1 cellular context compared by ENCODE assay signal in the genomic region with DNA sequence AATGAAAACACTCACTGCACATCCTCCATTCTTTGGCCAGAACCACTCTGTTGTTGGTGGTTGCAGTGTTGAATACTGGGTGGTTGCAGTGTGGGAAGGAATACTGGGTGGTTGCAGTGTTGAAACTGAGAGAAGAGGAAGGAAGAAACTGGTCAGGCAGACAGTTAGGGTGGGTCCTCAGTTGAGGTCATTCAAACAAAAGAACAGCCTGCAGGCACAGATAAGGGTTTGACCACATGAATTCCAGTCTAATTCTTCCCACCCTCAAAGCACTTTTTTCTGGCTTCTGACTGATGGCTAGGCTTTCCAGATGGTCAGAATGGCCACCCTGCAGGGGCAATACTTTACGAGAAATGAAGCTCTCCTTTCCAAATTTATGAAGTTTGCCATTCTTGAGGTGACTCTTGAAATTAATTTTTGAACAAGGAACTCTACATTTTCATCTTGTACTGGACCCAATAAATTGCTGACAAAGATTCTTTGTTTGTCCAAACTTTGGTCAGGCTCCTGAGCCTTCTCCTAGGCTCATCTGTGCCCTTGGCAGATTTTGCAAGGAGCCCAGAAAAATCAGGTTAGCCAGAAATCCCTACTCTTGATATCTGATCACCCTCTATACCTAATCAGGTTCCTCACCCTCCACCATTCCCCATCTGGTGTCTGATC.
TF ChIP-seq lines count a peak whose summit lies in the region.

No MANE protein-coding gene starts in this region.

TF ChIP-seq in K562, 482 proteins besides CTCF, POLR2A, EP300 and RAD21 (continued from another document and continues in another):
- TF ChIP-seq, protein P1, sequence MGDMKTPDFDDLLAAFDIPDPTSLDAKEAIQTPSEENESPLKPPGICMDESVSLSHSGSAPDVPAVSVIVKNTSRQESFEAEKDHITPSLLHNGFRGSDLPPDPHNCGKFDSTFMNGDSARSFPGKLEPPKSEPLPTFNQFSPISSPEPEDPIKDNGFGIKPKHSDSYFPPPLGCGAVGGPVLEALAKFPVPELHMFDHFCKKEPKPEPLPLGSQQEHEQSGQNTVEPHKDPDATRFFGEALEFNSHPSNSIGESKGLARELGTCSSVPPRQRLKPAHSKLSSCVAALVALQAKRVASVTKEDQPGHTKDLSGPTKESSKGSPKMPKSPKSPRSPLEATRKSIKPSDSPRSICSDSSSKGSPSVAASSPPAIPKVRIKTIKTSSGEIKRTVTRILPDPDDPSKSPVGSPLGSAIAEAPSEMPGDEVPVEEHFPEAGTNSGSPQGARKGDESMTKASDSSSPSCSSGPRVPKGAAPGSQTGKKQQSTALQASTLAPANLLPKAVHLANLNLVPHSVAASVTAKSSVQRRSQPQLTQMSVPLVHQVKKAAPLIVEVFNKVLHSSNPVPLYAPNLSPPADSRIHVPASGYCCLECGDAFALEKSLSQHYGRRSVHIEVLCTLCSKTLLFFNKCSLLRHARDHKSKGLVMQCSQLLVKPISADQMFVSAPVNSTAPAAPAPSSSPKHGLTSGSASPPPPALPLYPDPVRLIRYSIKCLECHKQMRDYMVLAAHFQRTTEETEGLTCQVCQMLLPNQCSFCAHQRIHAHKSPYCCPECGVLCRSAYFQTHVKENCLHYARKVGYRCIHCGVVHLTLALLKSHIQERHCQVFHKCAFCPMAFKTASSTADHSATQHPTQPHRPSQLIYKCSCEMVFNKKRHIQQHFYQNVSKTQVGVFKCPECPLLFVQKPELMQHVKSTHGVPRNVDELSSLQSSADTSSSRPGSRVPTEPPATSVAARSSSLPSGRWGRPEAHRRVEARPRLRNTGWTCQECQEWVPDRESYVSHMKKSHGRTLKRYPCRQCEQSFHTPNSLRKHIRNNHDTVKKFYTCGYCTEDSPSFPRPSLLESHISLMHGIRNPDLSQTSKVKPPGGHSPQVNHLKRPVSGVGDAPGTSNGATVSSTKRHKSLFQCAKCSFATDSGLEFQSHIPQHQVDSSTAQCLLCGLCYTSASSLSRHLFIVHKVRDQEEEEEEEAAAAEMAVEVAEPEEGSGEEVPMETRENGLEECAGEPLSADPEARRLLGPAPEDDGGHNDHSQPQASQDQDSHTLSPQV (IDR thresholded peaks at IDR 0.05): no peak
- TF ChIP-seq FOXM1 (IDR thresholded peaks at IDR 0.05; ENCODE audit: low read depth) (peak; percentile 62), FOXM1 (CRISPR knock-in tag; IDR thresholded peaks at IDR 0.05; ENCODE audit: low read depth) (no peak), CREM (IDR thresholded peaks at IDR 0.05; ENCODE audit: low read depth) (no peak), ZSCAN32 (CRISPR knock-in tag; IDR thresholded peaks at IDR 0.05) (no peak), TEAD4 (IDR thresholded peaks at IDR 0.05; ENCODE audit: low read length) (peak; percentile 81), TEAD4 (CRISPR knock-in tag; IDR thresholded peaks at IDR 0.05; ENCODE audit: borderline replicate concordance) (no peak), HDAC3 (IDR thresholded peaks at IDR 0.05; ENCODE audit: borderline replicate concordance, partially characterized antibody) (no peak), POU5F1 (IDR thresholded peaks at IDR 0.05; ENCODE audit: borderline replicate concordance, low read depth, low read length, partially characterized antibody) (no peak), NR4A1 (CRISPR knock-in tag; IDR thresholded peaks at IDR 0.05) (no peak), NR4A1 (tag; IDR thresholded peaks at IDR 0.05) (no peak; the same call in 1 of the 2 replicates), TAF9B (IDR thresholded peaks at IDR 0.05; ENCODE audit: partially characterized antibody) (no peak), IFI16 (CRISPR knock-in tag; IDR thresholded peaks at IDR 0.05) (no peak), SAFB (IDR thresholded peaks at IDR 0.05; ENCODE audit: borderline replicate concordance, low read depth, low read length) (no peak), SNRNP70 (optimal IDR thresholded peaks at IDR 0.05; ENCODE audit: low read depth, low read length) (no peak), MBD2 (IDR thresholded peaks at IDR 0.05; ENCODE audit: borderline replicate concordance, low read depth) (no peak), ZKSCAN8 (CRISPR knock-in tag; IDR thresholded peaks at IDR 0.05) (no peak), GATAD2A (IDR thresholded peaks at IDR 0.05) (no peak), PCBP2 (IDR thresholded peaks at IDR 0.05; ENCODE audit: low read depth, low read length, poor library complexity, severe bottlenecking) (no peak), NFIC (IDR thresholded peaks at IDR 0.05) (peak; percentile 38; the same call in 1 of the 2 replicates), PTTG1 (tag; IDR thresholded peaks at IDR 0.05; ENCODE audit: low read depth) (no peak), PYGO2 (tag; IDR thresholded peaks at IDR 0.05) (no peak), BCLAF1 (IDR thresholded peaks at IDR 0.05; ENCODE audit: borderline replicate concordance in 1 of 2, control insufficient read depth in 1 of 2, low read depth in 2 of 2, low read length in 1 of 2) (no peak), HNRNPK (IDR thresholded peaks at IDR 0.05; ENCODE audit: low read depth, low read length, poor library complexity, severe bottlenecking) (no peak), PHF21A (IDR thresholded peaks at IDR 0.05; ENCODE audit: borderline replicate concordance, low read depth) (no peak), ZBTB11 (CRISPR knock-in tag; IDR thresholded peaks at IDR 0.05) (no peak), COPS2 (conservative IDR thresholded peaks at IDR 0.05) (no peak), CBX3 (IDR thresholded peaks at IDR 0.05; ENCODE audit: borderline replicate concordance in 1 of 2, low read length in 2 of 2) (peak in 1 of 2 experiments; percentile 60; a peak in 1 of 3 replicates), ASH1L (IDR thresholded peaks at IDR 0.05; ENCODE audit: borderline replicate concordance, low read depth, partially characterized antibody) (no peak), CCAR2 (IDR thresholded peaks at IDR 0.05; ENCODE audit: low read depth, low read length) (no peak), ZNF79 (CRISPR knock-in tag; IDR thresholded peaks at IDR 0.05; ENCODE audit: low read depth) (no peak), SIN3B (IDR thresholded peaks at IDR 0.05; ENCODE audit: low read depth) (no peak), GTF2A2 (tag; IDR thresholded peaks at IDR 0.05) (no peak), BDP1 (IDR thresholded peaks at IDR 0.05; ENCODE audit: insufficient read depth, insufficient read length) (no peak), ZFP36 (IDR thresholded peaks at IDR 0.05; ENCODE audit: low read depth, low read length, partially characterized antibody) (peak; percentile 96), TSC22D4 (tag; IDR thresholded peaks at IDR 0.05) (no peak), TGIF2 (CRISPR knock-in tag; IDR thresholded peaks at IDR 0.05) (no peak), ZBTB33 (CRISPR knock-in tag; IDR thresholded peaks at IDR 0.05) (no peak), EP400 (IDR thresholded peaks at IDR 0.05) (no peak), TCF3 (CRISPR knock-in tag; IDR thresholded peaks at IDR 0.05) (peak; percentile 83), STAG1 (CRISPR knock-in tag; IDR thresholded peaks at IDR 0.05; ENCODE audit: borderline replicate concordance) (no peak), ZNF436 (CRISPR knock-in tag; IDR thresholded peaks at IDR 0.05) (no peak), SRSF9 (IDR thresholded peaks at IDR 0.05; ENCODE audit: borderline replicate concordance, low read depth, low read length) (no peak), SAFB2 (IDR thresholded peaks at IDR 0.05; ENCODE audit: borderline replicate concordance, low read depth, low read length, severe bottlenecking) (no peak)
- TF ChIP-seq, protein P2, sequence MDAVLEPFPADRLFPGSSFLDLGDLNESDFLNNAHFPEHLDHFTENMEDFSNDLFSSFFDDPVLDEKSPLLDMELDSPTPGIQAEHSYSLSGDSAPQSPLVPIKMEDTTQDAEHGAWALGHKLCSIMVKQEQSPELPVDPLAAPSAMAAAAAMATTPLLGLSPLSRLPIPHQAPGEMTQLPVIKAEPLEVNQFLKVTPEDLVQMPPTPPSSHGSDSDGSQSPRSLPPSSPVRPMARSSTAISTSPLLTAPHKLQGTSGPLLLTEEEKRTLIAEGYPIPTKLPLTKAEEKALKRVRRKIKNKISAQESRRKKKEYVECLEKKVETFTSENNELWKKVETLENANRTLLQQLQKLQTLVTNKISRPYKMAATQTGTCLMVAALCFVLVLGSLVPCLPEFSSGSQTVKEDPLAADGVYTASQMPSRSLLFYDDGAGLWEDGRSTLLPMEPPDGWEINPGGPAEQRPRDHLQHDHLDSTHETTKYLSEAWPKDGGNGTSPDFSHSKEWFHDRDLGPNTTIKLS (IDR thresholded peaks at IDR 0.05; ENCODE audit: borderline replicate concordance, low read depth): no peak
- TF ChIP-seq, protein P3, sequence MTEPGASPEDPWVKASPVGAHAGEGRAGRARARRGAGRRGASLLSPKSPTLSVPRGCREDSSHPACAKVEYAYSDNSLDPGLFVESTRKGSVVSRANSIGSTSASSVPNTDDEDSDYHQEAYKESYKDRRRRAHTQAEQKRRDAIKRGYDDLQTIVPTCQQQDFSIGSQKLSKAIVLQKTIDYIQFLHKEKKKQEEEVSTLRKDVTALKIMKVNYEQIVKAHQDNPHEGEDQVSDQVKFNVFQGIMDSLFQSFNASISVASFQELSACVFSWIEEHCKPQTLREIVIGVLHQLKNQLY (CRISPR knock-in tag; conservative IDR thresholded peaks at IDR 0.05): no peak
- TF ChIP-seq, protein P4, sequence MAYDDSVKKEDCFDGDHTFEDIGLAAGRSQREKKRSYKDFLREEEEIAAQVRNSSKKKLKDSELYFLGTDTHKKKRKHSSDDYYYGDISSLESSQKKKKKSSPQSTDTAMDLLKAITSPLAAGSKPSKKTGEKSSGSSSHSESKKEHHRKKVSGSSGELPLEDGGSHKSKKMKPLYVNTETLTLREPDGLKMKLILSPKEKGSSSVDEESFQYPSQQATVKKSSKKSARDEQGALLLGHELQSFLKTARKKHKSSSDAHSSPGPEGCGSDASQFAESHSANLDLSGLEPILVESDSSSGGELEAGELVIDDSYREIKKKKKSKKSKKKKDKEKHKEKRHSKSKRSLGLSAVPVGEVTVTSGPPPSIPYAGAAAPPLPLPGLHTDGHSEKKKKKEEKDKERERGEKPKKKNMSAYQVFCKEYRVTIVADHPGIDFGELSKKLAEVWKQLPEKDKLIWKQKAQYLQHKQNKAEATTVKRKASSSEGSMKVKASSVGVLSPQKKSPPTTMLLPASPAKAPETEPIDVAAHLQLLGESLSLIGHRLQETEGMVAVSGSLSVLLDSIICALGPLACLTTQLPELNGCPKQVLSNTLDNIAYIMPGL (CRISPR knock-in tag; IDR thresholded peaks at IDR 0.05): no peak
